9 cellular contexts compared by ENCODE assay signal in the genomic region with DNA sequence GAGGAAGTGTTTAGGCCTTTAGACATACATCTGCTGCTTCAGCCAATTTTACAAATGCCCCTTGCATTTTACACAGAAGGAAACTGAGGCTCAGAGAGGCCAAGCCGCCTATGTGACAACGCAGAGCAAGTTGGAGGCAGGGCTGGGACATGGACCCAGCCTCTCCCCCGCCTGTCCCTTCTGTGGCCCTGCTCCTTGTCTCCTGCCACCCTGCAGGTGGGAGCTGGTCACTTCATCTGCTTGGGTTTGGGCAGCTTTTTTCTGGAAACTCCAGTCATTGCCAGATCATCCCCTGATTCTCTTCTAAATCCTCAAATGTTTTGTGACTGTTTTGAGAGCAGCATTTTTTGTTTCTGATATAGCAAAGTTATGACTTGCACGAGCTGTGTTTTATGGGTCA.
"Had no signal": no experiment of that assay in that cellular context is flagged by ENCODE, and none has a peak within 500 bp of the region (broad histone marks: within the 10 kb centered on the region; RNA-seq: fewer than 3 reads in every experiment).

No MANE protein-coding gene starts in this region.

- H3K27ac ChIP-seq: GM23248 had no signal

- DNase-seq: GM23248, GOT3, H9, HCEC 1CT, HFFc6, IMR-90, KG1 had no signal

- H3K4me3 Mint-ChIP-seq: H9, HFFc6 had no signal

- FAIRE-seq: H54, K562 had no signal

- H3K4me3 ChIP-seq: GM23248, K562 had no signal

- H3K9ac ChIP-seq: GM23248 had no signal

- ATAC-seq: K562 had no signal

- H3K27ac Mint-ChIP-seq: HFFc6 had no signal

- H2AFZ ChIP-seq: GM23248 had no signal

- H3K9me3 Mint-ChIP-seq: H9, HFFc6 had no signal
